ENCODE assay signal across 9 cellular contexts in genomic region chr14:95291859-95292542, GRCh38. TPM values are rescaled to one million over a fixed set of nuclear protein-coding genes. Genes with fewer than 3 reads are reported as not detected.
A peak's percentile ranks its signal among the peaks of the same experiment; 100 is the strongest.
DNase-seq lines count a peak whose midpoint lies in the region; ATAC-seq and TF ChIP-seq lines count a peak whose summit lies in the region.
"Had no signal": no experiment of that assay in that cellular context is flagged by ENCODE, and none has a peak within 500 bp of the region (broad histone marks: within the 10 kb centered on the region; RNA-seq: fewer than 3 reads in every experiment).

No MANE protein-coding gene starts in this region.

- CTCF ChIA-PET in MCF 10A (lab: Yijun Ruan, JAX): no interaction called here

- H3K27me3 Mint-ChIP-seq in MCF 10A (ENCODE audit: insufficient read depth, unreplicated experiment): no peaks in the 10 kb centered on the region

- WGBS in lower leg skin, 2 donors: 44 to 46% methylated on average over 6 of the region's 6 CpGs

- POLR2A ChIA-PET in MCF 10A (lab: Yijun Ruan, JAX): interaction anchor here (1.1 kb wide), 1 partner anchor 14 kb away, joined by 5 read pairs; no protein-coding TSS in a partner anchor

- BruUV-seq in MCF 10A (replicated peaks; lab: Mats Ljungman, UMichigan): no TSS peak

- no peaks in the 10 kb centered on the region for H3K36me3 Mint-ChIP-seq in MCF 10A (ENCODE audit: insufficient read depth, unreplicated experiment)

- no peak for TF ChIP-seq POLR2A in lower leg skin (IDR thresholded peaks at IDR 0.05)

- ATAC-seq in GM21619 (IDR thresholded peaks at IDR 0.05; ENCODE audit: unreplicated experiment) (no peak), HG03439 (IDR thresholded peaks at IDR 0.05; ENCODE audit: unreplicated experiment) (no peak), GM21390 (IDR thresholded peaks at IDR 0.05; ENCODE audit: unreplicated experiment) (no peak)

- peak overlapping the region; percentile 51 for H3K27ac Mint-ChIP-seq in MCF 10A (ENCODE audit: low read depth, unreplicated experiment)
- H3K27ac Mint-ChIP-seq: T-helper 1 cell treated with Interleukin-12 subunit alpha and Interleukin-12 subunit beta and Interleukin-4 antibody, amounts not matched to agents 30 μg/mL and 1 μg/mL, for 36 hours had no signal

- H3K9me3 Mint-ChIP-seq in MCF 10A (ENCODE audit: unreplicated experiment): no peaks in the 10 kb centered on the region

- H3K4me3 ChIP-seq in lower leg skin (ENCODE audit: low read depth, poor library complexity, severe bottlenecking): no peak overlapping the region

- peaks cover 23% of the 10 kb centered on the region for H3K4me1 Mint-ChIP-seq in MCF 10A (ENCODE audit: insufficient read depth, unreplicated experiment)

- DNase-seq in Ammon's horn (ENCODE audit: low spot score) (peak; percentile 83), NAMALWA (ENCODE audit: low spot score) (peak; percentile 79), MCF 10A (ENCODE audit: unreplicated experiment) (peak; percentile 92), lower leg skin (ENCODE audit: low spot score in 2 of 2) (peak; percentile 43 to 89)
- DNase-seq in stimulated activated naive CD4-positive, alpha-beta T cell (lab: John Stamatoyannopoulos, UW): no peak

- H3K4me3 Mint-ChIP-seq in MCF 10A (ENCODE audit: unreplicated experiment): no peak overlapping the region
- H3K4me3 Mint-ChIP-seq: T-helper 1 cell treated with Interleukin-12 subunit alpha and Interleukin-12 subunit beta and Interleukin-4 antibody, amounts not matched to agents 30 μg/mL and 1 μg/mL, for 36 hours had no signal

- intact Hi-C loops in MCF 10A (cut with micrococcal nuclease) (no loop called here), lower leg skin (cut with DNase I; ENCODE audit: low total_unique reads) (no loop called here)

- TF ChIP-seq CTCF in MCF 10A (IDR thresholded peaks at IDR 0.05; ENCODE audit: unreplicated experiment) (no peak), lower leg skin (IDR thresholded peaks at IDR 0.05) (no peak)

RNA-seq across cellular contexts. Expression of gene CLMN, which starts 27.7 kb away (rescaled TPM):
- total RNA-seq in MCF 10A (2022) (15.7 and 17.9 TPM in 2 replicates), lower leg skin (1 to 10 TPM; 5.6 to 7.6 (median 7.2) TPM)

Comparison
In these comparisons a context has a peak if more than half of its experiments do, and no peak if none do; other contexts are left out.
1. DNase-seq: peak in Ammon's horn (single experiment), NAMALWA (single experiment), MCF 10A (single experiment) and lower leg skin (2 of 2); none in stimulated activated naive CD4-positive, alpha-beta T cell (0 of 6).